ENCODE assay signal across 30 cellular contexts in genomic region chr5:169964247-169964646, GRCh38. TPM values are rescaled to one million over a fixed set of nuclear protein-coding genes. Genes with fewer than 3 reads are reported as not detected.
"Had no signal": no experiment of that assay in that cellular context is flagged by ENCODE, and none has a peak within 500 bp of the region (broad histone marks: within the 10 kb centered on the region; RNA-seq: fewer than 3 reads in every experiment).

No MANE protein-coding gene starts in this region.

- H3K27ac ChIP-seq: adrenal gland, body of pancreas, breast epithelium, Peyer's patch, SJSA1 had no signal

- H3K9me2 ChIP-seq: SK-N-SH had no signal

- ATAC-seq: activated CD8-positive, alpha-beta T cell treated with anti-CD3 and anti-CD28 coated beads, Interleukin-2, amount 10 ng/mL, durations not matched to agents 7 days and 5 days; activated naive CD4-positive, alpha-beta T cell treated with anti-CD3 and anti-CD28 coated beads, Interleukin-2, amount 50 U/mL, for 72 hours; activated T-cell treated with anti-CD3 and anti-CD28 coated beads, Interleukin-2, amount 50 U/mL, for 4 hours; body of pancreas; PC-3 had no signal

- H3K4me3 ChIP-seq: adrenal gland, body of pancreas, breast epithelium, Peyer's patch, SJSA1 had no signal

- H3K9me3 ChIP-seq: adrenal gland, body of pancreas, breast epithelium, Peyer's patch, SJSA1, SK-N-SH had no signal

- H3K4me2 ChIP-seq: SK-N-SH had no signal

- DNase-seq: activated CD4-positive, alpha-beta T cell treated with anti-CD3 and anti-CD28 coated beads, Interleukin-2, amount 10 ng/mL, durations not matched to agents 24 days and 14 days; activated CD4-positive, alpha-beta T cell treated with anti-CD3 and anti-CD28 coated beads, Interleukin-2, amount 50 U/mL, for 48 hours; activated CD8-positive, alpha-beta T cell treated with anti-CD3 and anti-CD28 coated beads, Interleukin-2, amount 10 ng/mL, durations not matched to agents 7 days and 5 days; activated gamma-delta T cell treated with Interleukin-2 at 50 U/mL for 16 hours; activated naive CD4-positive, alpha-beta T cell treated with anti-CD3 and anti-CD28 coated beads for 36 hours; activated T-cell treated with anti-CD3 and anti-CD28 coated beads, Interleukin-2, amount 50 U/mL, for 4 hours; adrenal gland; body of pancreas; NCI-H1092 treated with DMSO at 0.1 percent for 48 hours; NCI-H1417; NCI-H146; NCI-H187; NCI-H2029 treated with DMSO at 0.1 percent for 48 hours; NCI-H2107; NCI-H2171; NCI-H510A treated with DMSO at 0.1 percent for 48 hours; PC-3; Peyer's patch; RPMI8226; SHP77 treated with DMSO at 0.1 percent for 48 hours; SK-N-SH had no signal

- H3K27me3 Mint-ChIP-seq: activated CD4-positive, alpha-beta T cell treated with anti-CD3 and anti-CD28 coated beads, Interleukin-2, amount 10 ng/mL, durations not matched to agents 24 days and 14 days had no signal

- H3K4me1 ChIP-seq: adrenal gland, body of pancreas, breast epithelium, Peyer's patch, SJSA1 had no signal

- H3K4me3 Mint-ChIP-seq: activated CD4-positive, alpha-beta T cell treated with anti-CD3 and anti-CD28 coated beads, Interleukin-2, amount 10 ng/mL, durations not matched to agents 24 days and 14 days; activated CD8-positive, alpha-beta T cell treated with anti-CD3 and anti-CD28 coated beads, Interleukin-2, amount 10 ng/mL, durations not matched to agents 7 days and 5 days; activated naive CD4-positive, alpha-beta T cell treated with anti-CD3 and anti-CD28 coated beads for 36 hours; activated T-cell treated with anti-CD3 and anti-CD28 coated beads, Interleukin-2, amount 50 U/mL, for 4 hours; activated T-helper 1 cell treated with anti-CD3 and anti-CD28 coated beads, Interleukin-12 subunit alpha, Interleukin-12 subunit beta, Interleukin-2, Interleukin-4 antibody, amounts not matched to agents 30 ng/mL and 10 ng/mL and 1 ng/mL, durations not matched to agents 14 hours and 24 hours and 36 hours; T-helper 1 cell treated with Interleukin-12 subunit alpha and Interleukin-12 subunit beta and Interleukin-4 antibody, amounts not matched to agents 30 μg/mL and 1 μg/mL, for 36 hours; T-helper 2 cell treated with Interferon-gamma antibody and Interleukin-4, amounts not matched to agents 5 μg/mL and 100 μg/mL, for 36 hours had no signal

- H3K9me3 Mint-ChIP-seq: activated CD4-positive, alpha-beta T cell treated with anti-CD3 and anti-CD28 coated beads, Interleukin-2, amount 10 ng/mL, durations not matched to agents 24 days and 14 days; activated naive CD4-positive, alpha-beta T cell treated with anti-CD3 and anti-CD28 coated beads for 36 hours; activated naive CD4-positive, alpha-beta T cell treated with anti-CD3 and anti-CD28 coated beads, Interleukin-2, amount 50 U/mL, for 72 hours; activated T-cell treated with anti-CD3 and anti-CD28 coated beads, Interleukin-2, amount 50 U/mL, for 4 hours; activated T-helper 1 cell treated with anti-CD3 and anti-CD28 coated beads, Interleukin-12 subunit alpha, Interleukin-12 subunit beta, Interleukin-2, Interleukin-4 antibody, amounts not matched to agents 30 ng/mL and 10 ng/mL and 1 ng/mL, durations not matched to agents 14 hours and 24 hours and 36 hours; T-helper 1 cell treated with Interleukin-12 subunit alpha and Interleukin-12 subunit beta and Interleukin-4 antibody, amounts not matched to agents 30 μg/mL and 1 μg/mL, for 36 hours; T-helper 2 cell treated with Interferon-gamma antibody and Interleukin-4, amounts not matched to agents 5 μg/mL and 100 μg/mL, for 36 hours had no signal

- H3K36me3 Mint-ChIP-seq: activated naive CD4-positive, alpha-beta T cell treated with anti-CD3 and anti-CD28 coated beads, Interleukin-2, amount 50 U/mL, for 72 hours had no signal

- H3K27ac Mint-ChIP-seq: activated CD4-positive, alpha-beta T cell treated with anti-CD3 and anti-CD28 coated beads, Interleukin-2, amount 10 ng/mL, durations not matched to agents 24 days and 14 days; activated CD8-positive, alpha-beta T cell treated with anti-CD3 and anti-CD28 coated beads, Interleukin-2, amount 10 ng/mL, durations not matched to agents 7 days and 5 days; activated naive CD4-positive, alpha-beta T cell treated with anti-CD3 and anti-CD28 coated beads for 36 hours; activated T-helper 1 cell treated with anti-CD3 and anti-CD28 coated beads, Interleukin-12 subunit alpha, Interleukin-12 subunit beta, Interleukin-2, Interleukin-4 antibody, amounts not matched to agents 30 ng/mL and 10 ng/mL and 1 ng/mL, durations not matched to agents 14 hours and 24 hours and 36 hours; T-helper 1 cell treated with Interleukin-12 subunit alpha and Interleukin-12 subunit beta and Interleukin-4 antibody, amounts not matched to agents 30 μg/mL and 1 μg/mL, for 36 hours; T-helper 2 cell treated with Interferon-gamma antibody and Interleukin-4, amounts not matched to agents 5 μg/mL and 100 μg/mL, for 36 hours had no signal

- H3K36me3 ChIP-seq: adrenal gland, breast epithelium, Peyer's patch, SJSA1 had no signal

- FAIRE-seq: astrocyte, TTC549 had no signal

- H3K27me3 ChIP-seq: adrenal gland, body of pancreas, breast epithelium, Peyer's patch, SJSA1 had no signal

- H3K9ac ChIP-seq: SK-N-SH had no signal

RNA-seq across cellular contexts. Expression of gene INSYN2B, which starts 16.0 kb away (rescaled TPM):
- total RNA-seq: activated CD4-positive, alpha-beta T cell treated with anti-CD3 and anti-CD28 coated beads, Interleukin-2, amount 10 ng/mL, durations not matched to agents 24 days and 14 days; activated CD8-positive, alpha-beta T cell treated with anti-CD3 and anti-CD28 coated beads, Interleukin-2, amount 10 ng/mL, durations not matched to agents 7 days and 5 days; activated naive CD4-positive, alpha-beta T cell treated with anti-CD3 and anti-CD28 coated beads for 36 hours; activated naive CD4-positive, alpha-beta T cell treated with anti-CD3 and anti-CD28 coated beads, Interleukin-2, amount 50 U/mL, for 72 hours; activated T-cell treated with anti-CD3 and anti-CD28 coated beads, Interleukin-2, amount 50 U/mL, for 4 hours; activated T-helper 1 cell treated with anti-CD3 and anti-CD28 coated beads, Interleukin-12 subunit alpha, Interleukin-12 subunit beta, Interleukin-2, Interleukin-4 antibody, amounts not matched to agents 30 ng/mL and 10 ng/mL and 1 ng/mL, durations not matched to agents 14 hours and 24 hours and 36 hours; body of pancreas; cardiac septum had no signal
